ENCODE assay signal across 11 cellular contexts in the genomic region with DNA sequence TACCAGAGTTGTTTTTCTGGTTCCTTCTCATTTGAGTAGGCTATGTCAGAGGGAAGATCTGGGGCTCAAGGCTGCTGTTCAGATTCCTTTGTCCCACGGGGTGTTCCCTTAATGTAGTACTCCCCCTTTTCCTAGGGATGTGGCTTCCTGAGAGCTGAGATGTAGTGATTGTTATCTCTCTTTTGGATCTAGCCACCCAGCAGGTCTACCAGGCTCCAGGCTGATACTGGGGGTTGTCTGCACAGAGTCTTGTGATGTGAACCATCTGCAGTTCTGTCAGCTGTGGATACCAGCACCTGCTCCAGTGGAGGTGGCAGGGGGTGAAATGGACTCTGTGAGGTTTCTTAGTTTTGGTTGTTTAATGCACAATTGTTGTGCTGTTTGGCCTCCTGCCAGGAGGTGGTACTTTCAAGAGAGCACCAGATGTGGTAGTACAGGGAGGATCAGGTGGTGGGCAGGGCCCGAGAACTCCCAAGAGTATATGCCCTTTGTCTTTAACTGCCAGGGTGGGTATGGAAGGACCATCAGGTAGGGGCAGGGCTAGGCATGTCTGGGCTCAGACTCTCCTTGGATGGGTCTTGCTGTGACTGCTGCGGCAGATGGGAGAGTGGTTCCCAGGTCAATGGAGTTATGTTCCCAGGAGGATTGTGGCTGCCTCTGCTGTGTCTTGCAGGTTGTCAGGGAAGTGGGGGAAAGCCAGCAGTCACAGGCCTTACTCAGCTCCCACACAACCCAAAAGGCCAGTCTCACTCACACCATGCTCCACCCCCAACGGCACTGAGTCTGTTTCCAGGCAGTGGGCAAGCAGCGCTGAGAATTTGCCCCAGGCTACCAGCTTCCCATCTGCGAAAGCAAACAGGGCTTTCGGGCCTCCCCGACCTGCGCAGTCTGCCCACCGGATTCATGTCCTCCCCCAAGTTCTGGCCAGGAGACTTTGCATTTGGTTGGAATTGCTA.
DNase-seq lines count a peak whose midpoint lies in the region; ATAC-seq, FAIRE-seq and TF ChIP-seq lines count a peak whose summit lies in the region.
"Had no signal": no experiment of that assay in that cellular context is flagged by ENCODE, and none has a peak within 500 bp of the region (broad histone marks: within the 10 kb centered on the region; RNA-seq: fewer than 3 reads in every experiment).

No MANE protein-coding gene starts in this region.

- H4K20me1 ChIP-seq in mammary epithelial cell (ENCODE audit: insufficient read depth, low read length): no peaks in the 10 kb centered on the region

- H3K27me3 ChIP-seq in mammary epithelial cell (ENCODE audit: insufficient read depth, low read length): no peaks in the 10 kb centered on the region
- H3K27me3 ChIP-seq in heart left ventricle: peaks cover 0 to 5% (median 0%) of the 10 kb centered on the region in 9 donors
- H3K27me3 ChIP-seq: testis had no signal

- H3K27ac ChIP-seq in mammary epithelial cell (ENCODE audit: insufficient read depth, low read depth, low read length) (peak overlapping the region; percentile 56), heart left ventricle (no peak overlapping the region)
- H3K27ac ChIP-seq: testis had no signal

- no peak for FAIRE-seq in frontal cortex (lab: Jason Lieb, UNC)

- intact Hi-C loops in mammary epithelial cell (cut with micrococcal nuclease) (no loop called here), heart left ventricle (cut with DNase I) (no loop called here)

- no peak for TF ChIP-seq CTCF in mammary epithelial cell (conservative IDR thresholded peaks at IDR 0.05 in 1 of 2, IDR thresholded peaks at IDR 0.05 in 1 of 2; ENCODE audit: extremely low read depth in 1 of 2, insufficient read depth in 1 of 2, low read depth in 1 of 2, low read length in 2 of 2)
- no peak for TF ChIP-seq CTCF in heart left ventricle (IDR thresholded peaks at IDR 0.05)

- H3K4me1 ChIP-seq in mammary epithelial cell (ENCODE audit: insufficient read depth, low read length): peaks cover 27% of the 10 kb centered on the region
- peaks cover 0 to 10% (median 0%) of the 10 kb centered on the region in 12 donors for H3K4me1 ChIP-seq in heart left ventricle
- H3K4me1 ChIP-seq: testis had no signal

- no peaks in the 10 kb centered on the region for H3K9me3 ChIP-seq in mammary epithelial cell (replicated peaks; ENCODE audit: insufficient read depth, low read length)
- H3K9me3 ChIP-seq in heart left ventricle: peaks cover 0 to 15% (median 0%) of the 10 kb centered on the region in 12 donors
- H3K9me3 ChIP-seq: testis had no signal

- ATAC-seq in GM19452 (IDR thresholded peaks at IDR 0.05; ENCODE audit: unreplicated experiment): peak; percentile 76
- ATAC-seq in heart left ventricle: no peak

- H3K4me3 ChIP-seq in mammary epithelial cell (replicated peaks in 1 of 3; ENCODE audit: insufficient read depth in 1 of 3, low read depth in 2 of 3, low read length in 3 of 3) (no peak overlapping the region), heart left ventricle (no peak overlapping the region)
- H3K4me3 ChIP-seq: testis had no signal

- H3K79me2 ChIP-seq in mammary epithelial cell (ENCODE audit: insufficient read depth, low read length): no peaks in the 10 kb centered on the region

- TF ChIP-seq POLR2A in heart left ventricle (IDR thresholded peaks at IDR 0.05): no peak

- CTCF ChIA-PET in mammary epithelial cell (lab: Charles Lee; ENCODE audit: low non-redundant PET): no interaction called here

- H3K36me3 ChIP-seq in mammary epithelial cell (ENCODE audit: insufficient read depth, low read length): no peaks in the 10 kb centered on the region
- H3K36me3 ChIP-seq in heart left ventricle: no peaks in the 10 kb centered on the region

- H3K9ac ChIP-seq in mammary epithelial cell (ENCODE audit: insufficient read depth, low read length): no peak overlapping the region

- DNase-seq in COR-L47 (lab: John Stamatoyannopoulos, UW) (peak; percentile 90), NCI-H1105 (lab: John Stamatoyannopoulos, UW) (peak; percentile 44), mammary epithelial cell (peak; percentile 87), frontal cortex (ENCODE audit: low spot score in 2 of 2) (no peak), NOMO-1 (lab: John Stamatoyannopoulos, UW; ENCODE audit: unreplicated experiment in 2 of 2) (no peak), heart left ventricle (no peak)
- DNase-seq in activated CD8-positive, alpha-beta memory T cell treated with anti-CD3 and anti-CD28 coated beads for 24 hours: no peak
- DNase-seq: cerebellar nuclear complex, NCI-H1417 treated with DMSO at 0.1 percent for 48 hours, testis had no signal

- in situ Hi-C loops in mammary epithelial cell (cut with MboI; ENCODE audit: low sequenced_read_pairs in 2 of 2): no loop called here

- WGBS in mammary epithelial cell (ENCODE audit: low coverage, missing lambda C conversion rate): 30% methylated on average over 9 of the region's 10 CpGs
- 62 to 86% (median 74%) methylated on average over 10 of the region's 10 CpGs for WGBS in heart left ventricle, 4 donors

- H2AFZ ChIP-seq in mammary epithelial cell (ENCODE audit: low read depth, low read length): peak overlapping the region; percentile 46

- dilution Hi-C loops in mammary epithelial cell (cut with HindIII; ENCODE audit: low sequenced_read_pairs): no loop called here

- peak overlapping the region; percentile 28 for H3K4me2 ChIP-seq in mammary epithelial cell (ENCODE audit: insufficient read depth, low read depth, low read length)

- TSS peak; percentile 67 for BruUV-seq in mammary epithelial cell (replicated peaks; lab: Mats Ljungman, UMichigan)

Comparison
In these comparisons a context has a peak if more than half of its experiments do, and no peak if none do; other contexts are left out.
1. DNase-seq: peak in COR-L47 (single experiment), NCI-H1105 (single experiment) and mammary epithelial cell (single experiment); none in frontal cortex (0 of 2), activated CD8-positive, alpha-beta memory T cell treated with anti-CD3 and anti-CD28 coated beads for 24 hours (single experiment), NOMO-1 (0 of 2) and heart left ventricle (0 of 5).